Comparison of ENCODE assay signal across 1 cellular context in the genomic region with DNA sequence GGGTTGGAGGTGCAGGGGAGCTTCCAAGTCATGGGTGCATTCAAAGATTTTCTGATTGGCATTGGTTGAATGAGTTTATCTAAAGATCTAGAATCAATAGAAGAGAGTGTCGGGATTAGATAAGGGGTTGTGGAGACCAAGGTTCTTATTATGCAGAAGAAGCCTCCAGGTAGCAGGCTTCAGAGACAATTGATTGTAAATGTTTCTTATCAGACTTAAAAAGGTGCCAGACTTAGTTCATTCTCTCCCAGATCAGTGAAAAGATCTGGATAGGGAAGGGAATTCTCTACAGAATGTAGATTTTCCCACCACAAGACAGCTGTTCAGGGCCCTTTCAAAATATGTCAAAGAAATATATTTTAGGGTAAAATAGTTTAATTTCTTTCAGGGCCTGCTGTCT.
TF ChIP-seq lines count a peak whose summit lies in the region.

No MANE protein-coding gene starts in this region.

TF ChIP-seq in SK-N-SH treated with all-trans-retinoic acid at 6 μM for 48 hours, 23 proteins besides CTCF, POLR2A, EP300 and RAD21 (continued from another document):
- TF ChIP-seq, protein P1, sequence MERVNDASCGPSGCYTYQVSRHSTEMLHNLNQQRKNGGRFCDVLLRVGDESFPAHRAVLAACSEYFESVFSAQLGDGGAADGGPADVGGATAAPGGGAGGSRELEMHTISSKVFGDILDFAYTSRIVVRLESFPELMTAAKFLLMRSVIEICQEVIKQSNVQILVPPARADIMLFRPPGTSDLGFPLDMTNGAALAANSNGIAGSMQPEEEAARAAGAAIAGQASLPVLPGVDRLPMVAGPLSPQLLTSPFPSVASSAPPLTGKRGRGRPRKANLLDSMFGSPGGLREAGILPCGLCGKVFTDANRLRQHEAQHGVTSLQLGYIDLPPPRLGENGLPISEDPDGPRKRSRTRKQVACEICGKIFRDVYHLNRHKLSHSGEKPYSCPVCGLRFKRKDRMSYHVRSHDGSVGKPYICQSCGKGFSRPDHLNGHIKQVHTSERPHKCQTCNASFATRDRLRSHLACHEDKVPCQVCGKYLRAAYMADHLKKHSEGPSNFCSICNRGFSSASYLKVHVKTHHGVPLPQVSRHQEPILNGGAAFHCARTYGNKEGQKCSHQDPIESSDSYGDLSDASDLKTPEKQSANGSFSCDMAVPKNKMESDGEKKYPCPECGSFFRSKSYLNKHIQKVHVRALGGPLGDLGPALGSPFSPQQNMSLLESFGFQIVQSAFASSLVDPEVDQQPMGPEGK (CRISPR knock-in tag; IDR thresholded peaks at IDR 0.05; ENCODE audit: borderline replicate concordance): no peak
- TF ChIP-seq RARB (CRISPR knock-in tag; IDR thresholded peaks at IDR 0.05): no peak
- TF ChIP-seq OSR1 (CRISPR knock-in tag; IDR thresholded peaks at IDR 0.05): no peak
- no peak for TF ChIP-seq SNAI2 (CRISPR knock-in tag; IDR thresholded peaks at IDR 0.05)
- no peak for TF ChIP-seq PPARA (CRISPR knock-in tag; IDR thresholded peaks at IDR 0.05; ENCODE audit: borderline replicate concordance)
- TF ChIP-seq, protein P2, sequence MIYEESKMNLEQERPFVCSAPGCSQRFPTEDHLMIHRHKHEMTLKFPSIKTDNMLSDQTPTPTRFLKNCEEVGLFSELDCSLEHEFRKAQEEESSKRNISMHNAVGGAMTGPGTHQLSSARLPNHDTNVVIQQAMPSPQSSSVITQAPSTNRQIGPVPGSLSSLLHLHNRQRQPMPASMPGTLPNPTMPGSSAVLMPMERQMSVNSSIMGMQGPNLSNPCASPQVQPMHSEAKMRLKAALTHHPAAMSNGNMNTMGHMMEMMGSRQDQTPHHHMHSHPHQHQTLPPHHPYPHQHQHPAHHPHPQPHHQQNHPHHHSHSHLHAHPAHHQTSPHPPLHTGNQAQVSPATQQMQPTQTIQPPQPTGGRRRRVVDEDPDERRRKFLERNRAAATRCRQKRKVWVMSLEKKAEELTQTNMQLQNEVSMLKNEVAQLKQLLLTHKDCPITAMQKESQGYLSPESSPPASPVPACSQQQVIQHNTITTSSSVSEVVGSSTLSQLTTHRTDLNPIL (CRISPR knock-in tag; IDR thresholded peaks at IDR 0.05; ENCODE audit: low read depth): no peak
- TF ChIP-seq, protein P3, sequence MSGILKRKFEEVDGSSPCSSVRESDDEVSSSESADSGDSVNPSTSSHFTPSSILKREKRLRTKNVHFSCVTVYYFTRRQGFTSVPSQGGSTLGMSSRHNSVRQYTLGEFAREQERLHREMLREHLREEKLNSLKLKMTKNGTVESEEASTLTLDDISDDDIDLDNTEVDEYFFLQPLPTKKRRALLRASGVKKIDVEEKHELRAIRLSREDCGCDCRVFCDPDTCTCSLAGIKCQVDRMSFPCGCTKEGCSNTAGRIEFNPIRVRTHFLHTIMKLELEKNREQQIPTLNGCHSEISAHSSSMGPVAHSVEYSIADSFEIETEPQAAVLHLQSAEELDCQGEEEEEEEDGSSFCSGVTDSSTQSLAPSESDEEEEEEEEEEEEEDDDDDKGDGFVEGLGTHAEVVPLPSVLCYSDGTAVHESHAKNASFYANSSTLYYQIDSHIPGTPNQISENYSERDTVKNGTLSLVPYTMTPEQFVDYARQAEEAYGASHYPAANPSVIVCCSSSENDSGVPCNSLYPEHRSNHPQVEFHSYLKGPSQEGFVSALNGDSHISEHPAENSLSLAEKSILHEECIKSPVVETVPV (CRISPR knock-in tag; IDR thresholded peaks at IDR 0.05): no peak
- no peak for TF ChIP-seq ESRRG (CRISPR knock-in tag; IDR thresholded peaks at IDR 0.05)
